In genomic region chr18:36454848-36455458, GRCh38 we compare ENCODE assay signal across 31 cellular contexts.
DNase-seq lines count a peak whose midpoint lies in the region; ATAC-seq and TF ChIP-seq lines count a peak whose summit lies in the region.
"Had no signal": no experiment of that assay in that cellular context is flagged by ENCODE, and none has a peak within 500 bp of the region (broad histone marks: within the 10 kb centered on the region; RNA-seq: fewer than 3 reads in every experiment).

No MANE protein-coding gene starts in this region.

- H3K9me3 ChIP-seq in gastroesophageal sphincter: no peaks in the 10 kb centered on the region
- no peaks in the 10 kb centered on the region for H3K9me3 ChIP-seq in MG63
- H3K9me3 ChIP-seq: Caco-2, lower lobe of right lung, right atrium auricular region, spleen, upper lobe of right lung had no signal

- peaks cover 35% of the 10 kb centered on the region for H3K4me1 Mint-ChIP-seq in Calu3 (ENCODE audit: low read depth, unreplicated experiment)
- H3K4me1 Mint-ChIP-seq: activated B cell treated with CpG ODN at 0.5 μM for 24 hours; stimulated activated memory B cell treated with anti-CD40 and anti-IgM and Interleukin-4, amounts not matched to agents 10 μg/mL and 1 μg/mL and 100 μg/mL, for 72 hours had no signal

- TF ChIP-seq POLR2A in gastroesophageal sphincter (IDR thresholded peaks at IDR 0.05): no peak

- TF ChIP-seq CTCF in Calu3 (IDR thresholded peaks at IDR 0.05; ENCODE audit: unreplicated experiment) (no peak), gastroesophageal sphincter (IDR thresholded peaks at IDR 0.05) (no peak)

- BruUV-seq in Calu3 (replicated peaks; lab: Mats Ljungman, UMichigan): no TSS peak

- H3K27ac ChIP-seq in gastroesophageal sphincter: no peak overlapping the region
- H3K27ac ChIP-seq: lower lobe of right lung, parathyroid adenoma, right atrium auricular region, spleen, upper lobe of right lung had no signal

- DNase-seq in Calu3 (no peak), NCI-H1105 (lab: John Stamatoyannopoulos, UW) (peak; percentile 25), NCI-H2227 (lab: John Stamatoyannopoulos, UW; ENCODE audit: unreplicated experiment) (peak; percentile 20), SK-N-DZ (ENCODE audit: low spot score) (peak; percentile 68), MG63 (no peak), T-helper 2 cell (no peak)
- DNase-seq in activated CD4-positive, alpha-beta T cell treated with anti-CD3 and anti-CD28 coated beads, Interleukin-2, amount 50 U/mL, for 4 hours: no peak
- DNase-seq: ACHN; activated B cell treated with CpG ODN at 0.5 μM for 24 hours; activated CD4-positive, alpha-beta memory T cell treated with anti-CD3 and anti-CD28 coated beads for 36 hours; activated CD8-positive, alpha-beta memory T cell treated with anti-CD3 and anti-CD28 coated beads, Interleukin-2, amount 50 U/mL, for 48 hours; aorta; Caco-2; central memory CD4-positive, alpha-beta T cell; EL; glutamatergic neuron; H9; kidney; lower lobe of right lung; NCI-H526; spleen; stimulated activated CD4-positive, alpha-beta T cell treated with anti-CD3 and anti-CD28 coated beads, Interleukin-4, amount 100 ng/mL, for 1 hour; T-helper 9 cell; upper lobe of right lung had no signal

- peak overlapping the region; percentile 37 for H3K27ac Mint-ChIP-seq in Calu3 (ENCODE audit: unreplicated experiment)
- H3K27ac Mint-ChIP-seq: activated B cell treated with CpG ODN at 0.5 μM for 24 hours; activated CD4-positive, alpha-beta memory T cell treated with anti-CD3 and anti-CD28 coated beads for 36 hours; activated naive CD8-positive, alpha-beta T cell; activated T-helper 2 cell treated with anti-CD3 and anti-CD28 coated beads, Interferon-gamma antibody, Interleukin-2, Interleukin-4, amounts not matched to agents 10 μg/mL and 5 μg/mL and 100 μg/mL, durations not matched to agents 14 hours and 24 hours and 36 hours; dendritic cell treated with granulocyte-macrophage colony-stimulating factor and Interleukin-4, amounts not matched to agents 40 ng/mL and 50 ng/mL, for 4 days; H9; stimulated activated memory B cell treated with anti-CD40 and anti-IgM and Interleukin-4, amounts not matched to agents 10 μg/mL and 1 μg/mL and 100 μg/mL, for 72 hours had no signal

- no peak overlapping the region for H3K4me3 Mint-ChIP-seq in Calu3 (ENCODE audit: low read depth, unreplicated experiment)
- H3K4me3 Mint-ChIP-seq: activated B cell treated with CpG ODN at 0.5 μM for 24 hours; activated CD4-positive, alpha-beta memory T cell treated with anti-CD3 and anti-CD28 coated beads for 36 hours; activated naive CD8-positive, alpha-beta T cell; dendritic cell treated with granulocyte-macrophage colony-stimulating factor and Interleukin-4, amounts not matched to agents 40 ng/mL and 50 ng/mL, for 4 days; H9; stimulated activated memory B cell treated with anti-CD40 and anti-IgM and Interleukin-4, amounts not matched to agents 10 μg/mL and 1 μg/mL and 100 μg/mL, for 72 hours had no signal

- H3K9me3 Mint-ChIP-seq in Calu3 (ENCODE audit: low read depth, unreplicated experiment): no peaks in the 10 kb centered on the region
- H3K9me3 Mint-ChIP-seq: activated B cell treated with CpG ODN at 0.5 μM for 24 hours; activated CD4-positive, alpha-beta memory T cell treated with anti-CD3 and anti-CD28 coated beads for 36 hours; activated T-helper 2 cell treated with anti-CD3 and anti-CD28 coated beads, Interferon-gamma antibody, Interleukin-2, Interleukin-4, amounts not matched to agents 10 μg/mL and 5 μg/mL and 100 μg/mL, durations not matched to agents 14 hours and 24 hours and 36 hours; dendritic cell treated with granulocyte-macrophage colony-stimulating factor and Interleukin-4, amounts not matched to agents 40 ng/mL and 50 ng/mL, for 4 days; H9; stimulated activated memory B cell treated with anti-CD40 and anti-IgM and Interleukin-4, amounts not matched to agents 10 μg/mL and 1 μg/mL and 100 μg/mL, for 72 hours had no signal

- H3K4me1 ChIP-seq in gastroesophageal sphincter: peaks cover 0 to 3% (median 0%) of the 10 kb centered on the region in 3 donors
- H3K4me1 ChIP-seq: Caco-2, lower lobe of right lung, parathyroid adenoma, spleen, upper lobe of right lung had no signal

- peaks cover 11% of the 10 kb centered on the region for H3K27me3 Mint-ChIP-seq in Calu3 (ENCODE audit: unreplicated experiment)
- H3K27me3 Mint-ChIP-seq: stimulated activated memory B cell treated with anti-CD40 and anti-IgM and Interleukin-4, amounts not matched to agents 10 μg/mL and 1 μg/mL and 100 μg/mL, for 72 hours had no signal

- ATAC-seq in gastroesophageal sphincter: no peak
- ATAC-seq: stimulated activated memory B cell treated with anti-CD40 and anti-IgM and Interleukin-4, amounts not matched to agents 10 μg/mL and 1 μg/mL and 100 μg/mL, for 72 hours had no signal

- no peak overlapping the region for H3K4me3 ChIP-seq in gastroesophageal sphincter
- H3K4me3 ChIP-seq in MG63: no peak overlapping the region
- H3K4me3 ChIP-seq: lower lobe of right lung, right atrium auricular region, spleen, upper lobe of right lung had no signal

- H3K27me3 ChIP-seq in gastroesophageal sphincter: no peaks in the 10 kb centered on the region
- no peaks in the 10 kb centered on the region for H3K27me3 ChIP-seq in MG63
- H3K27me3 ChIP-seq: right atrium auricular region, upper lobe of right lung had no signal

- no peaks in the 10 kb centered on the region for H3K36me3 Mint-ChIP-seq in Calu3 (ENCODE audit: insufficient read depth, unreplicated experiment)
- H3K36me3 Mint-ChIP-seq: activated CD4-positive, alpha-beta memory T cell treated with anti-CD3 and anti-CD28 coated beads for 36 hours; activated naive CD8-positive, alpha-beta T cell; stimulated activated memory B cell treated with anti-CD40 and anti-IgM and Interleukin-4, amounts not matched to agents 10 μg/mL and 1 μg/mL and 100 μg/mL, for 72 hours had no signal

- intact Hi-C loops in Calu3 (cut with micrococcal nuclease; ENCODE audit: unreplicated experiment): no loop called here

- CTCF ChIA-PET in Calu3 (lab: Charles Lee): no interaction called here

- TF ChIP-seq EP300 in gastroesophageal sphincter (IDR thresholded peaks at IDR 0.05): no peak

- H3K36me3 ChIP-seq in gastroesophageal sphincter (no peaks in the 10 kb centered on the region), MG63 (no peaks in the 10 kb centered on the region)
- H3K36me3 ChIP-seq: lower lobe of right lung, right atrium auricular region, spleen, upper lobe of right lung had no signal

- WGBS in gastroesophageal sphincter (ENCODE audit: low coverage in 1 of 2), 2 donors: 70 to 73% methylated on average over 4 of the region's 4 CpGs

Comparison
In these comparisons a context has a peak if more than half of its experiments do, and no peak if none do; other contexts are left out.
1. DNase-seq: peak in NCI-H1105 (single experiment), NCI-H2227 (single experiment) and SK-N-DZ (single experiment); none in Calu3 (single experiment), MG63 (single experiment), T-helper 2 cell (0 of 5) and activated CD4-positive, alpha-beta T cell treated with anti-CD3 and anti-CD28 coated beads, Interleukin-2, amount 50 U/mL, for 4 hours (0 of 2).